ENCODE assay signal across 1 cellular context in genomic region chr17:43755389-43755875, GRCh38.
TF ChIP-seq lines count a peak whose summit lies in the region.

No MANE protein-coding gene starts in this region.

TF ChIP-seq in HepG2, 621 proteins besides CTCF, POLR2A, EP300 and RAD21 (continued from another document and continues in another):
- TF ChIP-seq DZIP1 (CRISPR knock-in tag; IDR thresholded peaks at IDR 0.05) (peak; percentile 51; the same call in 1 of the 2 replicates), MYC (CRISPR knock-in tag; IDR thresholded peaks at IDR 0.05; ENCODE audit: borderline replicate concordance) (no peak; the same call in 1 of the 2 replicates), CHCHD3 (CRISPR knock-in tag; IDR thresholded peaks at IDR 0.05) (peak; percentile 70; the same call in 1 of the 2 replicates), ZNF543 (CRISPR knock-in tag; IDR thresholded peaks at IDR 0.05) (0 out of 2 replicates have a peak, but pooled peaks have one; percentile 32), ZNF546 (CRISPR knock-in tag; conservative IDR thresholded peaks at IDR 0.05) (0 out of 2 replicates have a peak, but pooled peaks have one; percentile 36), HES4 (CRISPR knock-in tag; IDR thresholded peaks at IDR 0.05; ENCODE audit: borderline replicate concordance) (0 out of 2 replicates have a peak, but pooled peaks have one; percentile 37), ZFP91 (CRISPR knock-in tag; IDR thresholded peaks at IDR 0.05; ENCODE audit: borderline replicate concordance) (peak; percentile 57; the same call in 1 of the 2 replicates), ZNF225 (CRISPR knock-in tag; IDR thresholded peaks at IDR 0.05) (no peak; the same call in 1 of the 2 replicates), BORCS8-MEF2B (CRISPR knock-in tag; IDR thresholded peaks at IDR 0.05) (0 out of 2 replicates have a peak, but pooled peaks have one; percentile 46), ZNF782 (CRISPR knock-in tag; IDR thresholded peaks at IDR 0.05; ENCODE audit: borderline replicate concordance) (0 out of 2 replicates have a peak, but pooled peaks have one; percentile 45), ZNF607 (CRISPR knock-in tag; IDR thresholded peaks at IDR 0.05; ENCODE audit: borderline replicate concordance) (peak; percentile 22; the same call in 1 of the 2 replicates), HOXA3 (CRISPR knock-in tag; IDR thresholded peaks at IDR 0.05) (0 out of 2 replicates have a peak, but pooled peaks have one; percentile 28), ZBTB43 (CRISPR knock-in tag; conservative IDR thresholded peaks at IDR 0.05) (0 out of 2 replicates have a peak, but pooled peaks have one; percentile 22), KMT2A (CRISPR knock-in tag; IDR thresholded peaks at IDR 0.05) (no peak), SPEN (CRISPR knock-in tag; IDR thresholded peaks at IDR 0.05; ENCODE audit: low read depth) (0 out of 2 replicates have a peak, but pooled peaks have one; percentile 27), SP4 (CRISPR knock-in tag; IDR thresholded peaks at IDR 0.05) (0 out of 2 replicates have a peak, but pooled peaks have one; percentile 35), DNMT1 (CRISPR knock-in tag; IDR thresholded peaks at IDR 0.05) (0 out of 2 replicates have a peak, but pooled peaks have one; percentile 18), ZNF337 (CRISPR knock-in tag; IDR thresholded peaks at IDR 0.05; ENCODE audit: borderline replicate concordance, low read depth) (no peak), CSRNP1 (CRISPR knock-in tag; IDR thresholded peaks at IDR 0.05) (peak; percentile 74; the same call in 1 of the 2 replicates), HINFP (CRISPR knock-in tag; IDR thresholded peaks at IDR 0.05; ENCODE audit: low read depth) (0 out of 2 replicates have a peak, but pooled peaks have one; percentile 21), ZNF276 (CRISPR knock-in tag; IDR thresholded peaks at IDR 0.05; ENCODE audit: low read depth) (0 out of 2 replicates have a peak, but pooled peaks have one; percentile 29), HNRNPLL (IDR thresholded peaks at IDR 0.05; ENCODE audit: low read depth, low read length, poor library complexity, severe bottlenecking) (peak; percentile 48), ARHGAP35 (CRISPR knock-in tag; IDR thresholded peaks at IDR 0.05; ENCODE audit: borderline replicate concordance) (0 out of 2 replicates have a peak, but pooled peaks have one; percentile 54)
- TF ChIP-seq, protein P1, sequence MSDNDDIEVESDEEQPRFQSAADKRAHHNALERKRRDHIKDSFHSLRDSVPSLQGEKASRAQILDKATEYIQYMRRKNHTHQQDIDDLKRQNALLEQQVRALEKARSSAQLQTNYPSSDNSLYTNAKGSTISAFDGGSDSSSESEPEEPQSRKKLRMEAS (IDR thresholded peaks at IDR 0.05) = peak; percentile 80
- TF ChIP-seq, protein P2, sequence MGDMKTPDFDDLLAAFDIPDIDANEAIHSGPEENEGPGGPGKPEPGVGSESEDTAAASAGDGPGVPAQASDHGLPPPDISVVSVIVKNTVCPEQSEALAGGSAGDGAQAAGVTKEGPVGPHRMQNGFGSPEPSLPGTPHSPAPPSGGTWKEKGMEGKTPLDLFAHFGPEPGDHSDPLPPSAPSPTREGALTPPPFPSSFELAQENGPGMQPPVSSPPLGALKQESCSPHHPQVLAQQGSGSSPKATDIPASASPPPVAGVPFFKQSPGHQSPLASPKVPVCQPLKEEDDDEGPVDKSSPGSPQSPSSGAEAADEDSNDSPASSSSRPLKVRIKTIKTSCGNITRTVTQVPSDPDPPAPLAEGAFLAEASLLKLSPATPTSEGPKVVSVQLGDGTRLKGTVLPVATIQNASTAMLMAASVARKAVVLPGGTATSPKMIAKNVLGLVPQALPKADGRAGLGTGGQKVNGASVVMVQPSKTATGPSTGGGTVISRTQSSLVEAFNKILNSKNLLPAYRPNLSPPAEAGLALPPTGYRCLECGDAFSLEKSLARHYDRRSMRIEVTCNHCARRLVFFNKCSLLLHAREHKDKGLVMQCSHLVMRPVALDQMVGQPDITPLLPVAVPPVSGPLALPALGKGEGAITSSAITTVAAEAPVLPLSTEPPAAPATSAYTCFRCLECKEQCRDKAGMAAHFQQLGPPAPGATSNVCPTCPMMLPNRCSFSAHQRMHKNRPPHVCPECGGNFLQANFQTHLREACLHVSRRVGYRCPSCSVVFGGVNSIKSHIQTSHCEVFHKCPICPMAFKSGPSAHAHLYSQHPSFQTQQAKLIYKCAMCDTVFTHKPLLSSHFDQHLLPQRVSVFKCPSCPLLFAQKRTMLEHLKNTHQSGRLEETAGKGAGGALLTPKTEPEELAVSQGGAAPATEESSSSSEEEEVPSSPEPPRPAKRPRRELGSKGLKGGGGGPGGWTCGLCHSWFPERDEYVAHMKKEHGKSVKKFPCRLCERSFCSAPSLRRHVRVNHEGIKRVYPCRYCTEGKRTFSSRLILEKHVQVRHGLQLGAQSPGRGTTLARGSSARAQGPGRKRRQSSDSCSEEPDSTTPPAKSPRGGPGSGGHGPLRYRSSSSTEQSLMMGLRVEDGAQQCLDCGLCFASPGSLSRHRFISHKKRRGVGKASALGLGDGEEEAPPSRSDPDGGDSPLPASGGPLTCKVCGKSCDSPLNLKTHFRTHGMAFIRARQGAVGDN (CRISPR knock-in tag; IDR thresholded peaks at IDR 0.05) = peak; percentile 92
- TF ChIP-seq, protein P3, sequence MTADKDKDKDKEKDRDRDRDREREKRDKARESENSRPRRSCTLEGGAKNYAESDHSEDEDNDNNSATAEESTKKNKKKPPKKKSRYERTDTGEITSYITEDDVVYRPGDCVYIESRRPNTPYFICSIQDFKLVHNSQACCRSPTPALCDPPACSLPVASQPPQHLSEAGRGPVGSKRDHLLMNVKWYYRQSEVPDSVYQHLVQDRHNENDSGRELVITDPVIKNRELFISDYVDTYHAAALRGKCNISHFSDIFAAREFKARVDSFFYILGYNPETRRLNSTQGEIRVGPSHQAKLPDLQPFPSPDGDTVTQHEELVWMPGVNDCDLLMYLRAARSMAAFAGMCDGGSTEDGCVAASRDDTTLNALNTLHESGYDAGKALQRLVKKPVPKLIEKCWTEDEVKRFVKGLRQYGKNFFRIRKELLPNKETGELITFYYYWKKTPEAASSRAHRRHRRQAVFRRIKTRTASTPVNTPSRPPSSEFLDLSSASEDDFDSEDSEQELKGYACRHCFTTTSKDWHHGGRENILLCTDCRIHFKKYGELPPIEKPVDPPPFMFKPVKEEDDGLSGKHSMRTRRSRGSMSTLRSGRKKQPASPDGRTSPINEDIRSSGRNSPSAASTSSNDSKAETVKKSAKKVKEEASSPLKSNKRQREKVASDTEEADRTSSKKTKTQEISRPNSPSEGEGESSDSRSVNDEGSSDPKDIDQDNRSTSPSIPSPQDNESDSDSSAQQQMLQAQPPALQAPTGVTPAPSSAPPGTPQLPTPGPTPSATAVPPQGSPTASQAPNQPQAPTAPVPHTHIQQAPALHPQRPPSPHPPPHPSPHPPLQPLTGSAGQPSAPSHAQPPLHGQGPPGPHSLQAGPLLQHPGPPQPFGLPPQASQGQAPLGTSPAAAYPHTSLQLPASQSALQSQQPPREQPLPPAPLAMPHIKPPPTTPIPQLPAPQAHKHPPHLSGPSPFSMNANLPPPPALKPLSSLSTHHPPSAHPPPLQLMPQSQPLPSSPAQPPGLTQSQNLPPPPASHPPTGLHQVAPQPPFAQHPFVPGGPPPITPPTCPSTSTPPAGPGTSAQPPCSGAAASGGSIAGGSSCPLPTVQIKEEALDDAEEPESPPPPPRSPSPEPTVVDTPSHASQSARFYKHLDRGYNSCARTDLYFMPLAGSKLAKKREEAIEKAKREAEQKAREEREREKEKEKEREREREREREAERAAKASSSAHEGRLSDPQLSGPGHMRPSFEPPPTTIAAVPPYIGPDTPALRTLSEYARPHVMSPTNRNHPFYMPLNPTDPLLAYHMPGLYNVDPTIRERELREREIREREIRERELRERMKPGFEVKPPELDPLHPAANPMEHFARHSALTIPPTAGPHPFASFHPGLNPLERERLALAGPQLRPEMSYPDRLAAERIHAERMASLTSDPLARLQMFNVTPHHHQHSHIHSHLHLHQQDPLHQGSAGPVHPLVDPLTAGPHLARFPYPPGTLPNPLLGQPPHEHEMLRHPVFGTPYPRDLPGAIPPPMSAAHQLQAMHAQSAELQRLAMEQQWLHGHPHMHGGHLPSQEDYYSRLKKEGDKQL (CRISPR knock-in tag; IDR thresholded peaks at IDR 0.05; ENCODE audit: low read depth) = no peak
- TF ChIP-seq, protein P4, sequence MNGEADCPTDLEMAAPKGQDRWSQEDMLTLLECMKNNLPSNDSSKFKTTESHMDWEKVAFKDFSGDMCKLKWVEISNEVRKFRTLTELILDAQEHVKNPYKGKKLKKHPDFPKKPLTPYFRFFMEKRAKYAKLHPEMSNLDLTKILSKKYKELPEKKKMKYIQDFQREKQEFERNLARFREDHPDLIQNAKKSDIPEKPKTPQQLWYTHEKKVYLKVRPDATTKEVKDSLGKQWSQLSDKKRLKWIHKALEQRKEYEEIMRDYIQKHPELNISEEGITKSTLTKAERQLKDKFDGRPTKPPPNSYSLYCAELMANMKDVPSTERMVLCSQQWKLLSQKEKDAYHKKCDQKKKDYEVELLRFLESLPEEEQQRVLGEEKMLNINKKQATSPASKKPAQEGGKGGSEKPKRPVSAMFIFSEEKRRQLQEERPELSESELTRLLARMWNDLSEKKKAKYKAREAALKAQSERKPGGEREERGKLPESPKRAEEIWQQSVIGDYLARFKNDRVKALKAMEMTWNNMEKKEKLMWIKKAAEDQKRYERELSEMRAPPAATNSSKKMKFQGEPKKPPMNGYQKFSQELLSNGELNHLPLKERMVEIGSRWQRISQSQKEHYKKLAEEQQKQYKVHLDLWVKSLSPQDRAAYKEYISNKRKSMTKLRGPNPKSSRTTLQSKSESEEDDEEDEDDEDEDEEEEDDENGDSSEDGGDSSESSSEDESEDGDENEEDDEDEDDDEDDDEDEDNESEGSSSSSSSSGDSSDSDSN (CRISPR knock-in tag; IDR thresholded peaks at IDR 0.05) = peak; percentile 76; the same call in 1 of the 2 replicates
